ENCODE assay signal across 19 cellular contexts in the genomic region with DNA sequence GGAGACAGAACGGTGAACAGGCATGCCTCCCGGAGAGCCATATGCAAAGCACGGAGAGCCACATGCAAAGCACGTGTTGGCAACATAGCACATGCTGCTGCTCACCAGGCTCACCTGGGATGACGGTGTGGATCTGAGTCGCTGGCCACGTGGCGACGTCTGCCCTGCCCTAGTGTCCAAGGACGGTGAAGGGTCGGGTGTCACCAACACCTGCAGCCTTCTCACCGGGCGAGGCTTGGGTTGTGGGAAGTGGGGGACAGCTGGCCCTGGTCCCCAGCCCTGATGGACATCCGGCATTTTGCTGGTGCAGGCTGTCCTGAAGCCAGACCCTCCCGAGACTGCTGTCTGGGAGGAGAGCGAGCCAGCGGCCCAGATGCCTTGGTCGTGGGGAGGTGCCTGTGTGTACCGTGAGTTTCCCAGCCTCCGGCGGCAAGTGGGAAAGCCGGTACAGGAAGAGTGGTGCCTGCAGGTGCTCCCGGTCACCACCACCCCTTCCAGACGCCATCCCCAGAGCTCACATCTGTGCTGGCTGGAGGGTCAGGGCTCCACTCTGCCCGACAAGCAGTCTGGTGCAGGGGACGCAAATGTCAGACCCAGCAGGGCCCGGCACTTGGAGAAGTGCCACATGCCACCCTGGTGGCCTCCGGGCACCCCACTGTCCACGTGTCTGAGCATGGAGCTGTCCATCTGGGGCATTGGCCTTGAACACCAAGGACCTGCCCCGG. TPM values are rescaled to one million over a fixed set of nuclear protein-coding genes. Genes with fewer than 3 reads are reported as not detected.
A peak's percentile ranks its signal among the peaks of the same experiment; 100 is the strongest.
DNase-seq lines count a peak whose midpoint lies in the region; ATAC-seq, FAIRE-seq and TF ChIP-seq lines count a peak whose summit lies in the region.
"Had no signal": no experiment of that assay in that cellular context is flagged by ENCODE, and none has a peak within 500 bp of the region (broad histone marks: within the 10 kb centered on the region; RNA-seq: fewer than 3 reads in every experiment).

No MANE protein-coding gene starts in this region.

- 89% methylated on average over 30 of the region's 30 CpGs for WGBS in HepG2 (ENCODE audit: low lambda C conversion rate)
- WGBS in spleen, 5 donors: 70 to 88% (median 85%) methylated on average over 15 to 30 of the region's 30 CpGs

- in situ Hi-C loops in HepG2 (cut with HindIII; ENCODE audit: extremely low pct_ligation_motif_present, low pct_unique_long_range_greater_than_20kb): no loop called here

- peak overlapping the region; percentile 53; the same call in 1 of the 2 replicates for H3K27ac Mint-ChIP-seq in WTC11
- H3K27ac Mint-ChIP-seq: CD8-positive, alpha-beta T cell had no signal

- ATAC-seq in WTC11: no peak
- ATAC-seq in HepG2: no peak
- no peak for ATAC-seq in GM21723 (IDR thresholded peaks at IDR 0.05; ENCODE audit: unreplicated experiment)
- ATAC-seq in HG02852 (IDR thresholded peaks at IDR 0.05; ENCODE audit: unreplicated experiment): no peak
- ATAC-seq: CD8-positive, alpha-beta T cell had no signal

- no peak overlapping the region for H3K27ac ChIP-seq in HepG2 (ENCODE audit: extremely low read length, insufficient read depth, low read length)
- peak overlapping the region in 6 of 8 donors; percentile 7 to 70 (median 38) for H3K27ac ChIP-seq in spleen
- H3K27ac ChIP-seq: KMS-11 had no signal

- no peak for TF ChIP-seq EP300 in HepG2 (IDR thresholded peaks at IDR 0.05; ENCODE audit: low read depth in 2 of 2, low read length in 2 of 2)
- no peak for TF ChIP-seq EP300 in HepG2 (CRISPR knock-in tag; IDR thresholded peaks at IDR 0.05; ENCODE audit: borderline replicate concordance)

- H3K4me3 Mint-ChIP-seq in WTC11: no peak overlapping the region
- H3K4me3 Mint-ChIP-seq: CD8-positive, alpha-beta T cell had no signal

- H3K9ac ChIP-seq in HepG2 (ENCODE audit: insufficient read depth, low read depth, low read length): no peak overlapping the region
- H3K9ac ChIP-seq: BLaER1, KMS-11 had no signal

- H3K4me1 Mint-ChIP-seq in WTC11: peaks cover 4% of the 10 kb centered on the region

- POLR2A ChIA-PET in WTC11 (lab: Charles Lee) (interaction anchor here (0.5 kb wide), 1 partner anchor 91 kb away, joined by 6 read pairs; no protein-coding TSS in a partner anchor), HepG2 (lab: Yijun Ruan, JAX) (interaction anchor here (1.7 kb wide), 1 partner anchor 71 kb away, joined by 4 read pairs; no protein-coding TSS in a partner anchor)

- CTCF ChIA-PET in WTC11 (lab: Charles Lee): interaction anchor here (0.6 kb wide), 1 partner anchor 72 kb away, joined by 3 read pairs; no protein-coding TSS in a partner anchor
- CTCF ChIA-PET in HepG2 (lab: Yijun Ruan, JAX; ENCODE audit: low intra/inter-chr PET ratio, low total read pairs): no interaction called here

- peaks cover 23% of the 10 kb centered on the region for H3K36me3 Mint-ChIP-seq in WTC11

- H3K9me3 Mint-ChIP-seq in WTC11: no peaks in the 10 kb centered on the region
- H3K9me3 Mint-ChIP-seq: CD8-positive, alpha-beta T cell had no signal

- no peak for TF ChIP-seq CTCF in WTC11 (IDR thresholded peaks at IDR 0.05)
- no peak for TF ChIP-seq CTCF in HepG2 (CRISPR knock-in tag; IDR thresholded peaks at IDR 0.05)
- no peak for TF ChIP-seq CTCF in spleen (IDR thresholded peaks at IDR 0.05 in 8 of 11, conservative IDR thresholded peaks at IDR 0.05 in 3 of 11)

- H3K27me3 ChIP-seq in HepG2 (ENCODE audit: control insufficient read depth in 1 of 2, insufficient read depth in 2 of 2, low read length in 2 of 2) (no peaks in the 10 kb centered on the region), spleen (replicated peaks in 1 of 7) (no peaks in the 10 kb centered on the region)
- H3K27me3 ChIP-seq: BLaER1 had no signal

- H3K79me2 ChIP-seq in HepG2 (ENCODE audit: insufficient read depth, low read length): no peaks in the 10 kb centered on the region

- H3K9me3 ChIP-seq in HepG2 (ENCODE audit: low read length) (no peaks in the 10 kb centered on the region), spleen (no peaks in the 10 kb centered on the region)
- H3K9me3 ChIP-seq: BLaER1 had no signal

- H4K20me1 ChIP-seq in HepG2 (ENCODE audit: insufficient read depth, low read length): no peaks in the 10 kb centered on the region
- H4K20me1 ChIP-seq: BLaER1 had no signal

- intact Hi-C loops in HepG2 (cut with micrococcal nuclease; ENCODE audit: unreplicated experiment): no loop called here
- intact Hi-C loops in spleen (cut with DNase I; ENCODE audit: low total_unique reads): no loop called here

- no peak for TF ChIP-seq RAD21 in HepG2 (CRISPR knock-in tag; IDR thresholded peaks at IDR 0.05)

- H3K27me3 Mint-ChIP-seq in WTC11 (ENCODE audit: low read depth): no peaks in the 10 kb centered on the region

- H3K4me1 ChIP-seq in HepG2 (ENCODE audit: insufficient read depth, low read length) (peaks cover 30% of the 10 kb centered on the region), spleen (peaks cover 6 to 77% (median 36%) of the 10 kb centered on the region in 6 donors)

- FAIRE-seq in HepG2 (lab: Jason Lieb, UNC): no peak
- FAIRE-seq: GM12892, H54 had no signal

- TF ChIP-seq POLR2A in HepG2 (IDR thresholded peaks at IDR 0.05; ENCODE audit: insufficient read depth in 1 of 2, low read depth in 2 of 2, low read length in 2 of 2) (no peak), spleen (IDR thresholded peaks at IDR 0.05) (no peak)

- no peak overlapping the region for H2AFZ ChIP-seq in HepG2 (ENCODE audit: low read length)

- H3K36me3 ChIP-seq in HepG2 (replicated peaks in 1 of 2; ENCODE audit: control insufficient read depth in 1 of 2, insufficient read depth in 2 of 2, low read length in 2 of 2): peaks cover 22 to 30% of the 10 kb centered on the region in 2 experiments
- peaks cover 0 to 73% (median 32%) of the 10 kb centered on the region in 6 donors for H3K36me3 ChIP-seq in spleen

- peak; percentile 78 to 86 for DNase-seq in NCI-H526 (lab: John Stamatoyannopoulos, UW)
- DNase-seq in WTC11 (ENCODE audit: low spot score): no peak
- no peak for DNase-seq in HepG2 (ENCODE audit: low spot score)
- peak; percentile 78 for DNase-seq in spleen
- DNase-seq in NCI-H510A (lab: John Stamatoyannopoulos, UW): no peak
- no peak for DNase-seq in SIG-M5 treated with dmso at 0.1 percent for 504 hours (lab: John Stamatoyannopoulos, UW; ENCODE audit: unreplicated experiment)
- DNase-seq: DMS153, NCI-H1105, NCI-H146, NCI-H2029, NCI-H345, NCI-H524 treated with DMSO at 0.1 percent for 48 hours had no signal

- no peak overlapping the region for H3K4me2 ChIP-seq in HepG2 (ENCODE audit: low read depth, low read length)
- H3K4me2 ChIP-seq: BLaER1, KMS-11 had no signal

- no TSS peak for BruUV-seq in HepG2 (replicated peaks; lab: Mats Ljungman, UMichigan)

- H3K4me3 ChIP-seq in HepG2 (replicated peaks in 1 of 3; ENCODE audit: insufficient read depth in 1 of 3, low read depth in 2 of 3, low read length in 3 of 3) (no peak overlapping the region), spleen (no peak overlapping the region)
- H3K4me3 ChIP-seq: BLaER1 had no signal

RNA-seq across cellular contexts. Expression of a gene that starts 5.9 kb away (rescaled TPM):
- total RNA-seq in WTC11 (2021) (146 to 160 TPM (median 147 TPM) in 3 replicates), HepG2 (2016; rRNA removed; fragmentation: Illumina TruSeq; extraction: Trizol) (143 and 154 TPM in 2 replicates), spleen (100 to 1,000 TPM in 2 of 7 donors, 10 to 100 TPM in 5; 67.1 to 112 (median 82.3) TPM)
- 51.6 and 53.2 TPM in 2 replicates for total RNA-seq in HepG2 (2016; cell fraction: cytosol; rRNA removed; fragmentation: Illumina TruSeq; extraction: Trizol; ENCODE audit: low read depth)
- 149 and 159 TPM in 2 replicates for total RNA-seq in HepG2 (2016; cell fraction: insoluble cytoplasmic fraction; rRNA removed; fragmentation: Illumina TruSeq; extraction: Trizol)
- total RNA-seq in HepG2 (2016; cell fraction: membrane; rRNA removed; fragmentation: Illumina TruSeq; extraction: Trizol): 59.3 and 62.8 TPM in 2 replicates
- 76.2 and 86.5 TPM in 2 replicates for total RNA-seq in HepG2 (2016; cell fraction: nucleus; rRNA removed; fragmentation: Illumina TruSeq; extraction: Trizol)
- polyA plus RNA-seq in HepG2 (2011; rRNA removed) (92.9 and 106 TPM in 2 replicates), spleen (10 to 100 TPM; 60.5 to 95.6 (median 74.7) TPM)
- polyA plus RNA-seq in HepG2 (2011; cell fraction: cytosol; rRNA removed): 90.4 and 144 TPM in 2 replicates
- polyA plus RNA-seq in HepG2 (2011; cell fraction: nucleus; rRNA removed): 158 and 185 TPM in 2 replicates
- 62.1 and 86.3 TPM in 2 replicates for polyA plus RNA-seq in HepG2 (2012)
- 50.3 and 52.6 TPM in 2 replicates for polyA plus RNA-seq in HepG2 (2016; cell fraction: cytosol; fragmentation: Illumina TruSeq; extraction: Trizol; ENCODE audit: low read depth)
- 185 and 189 TPM in 2 replicates for polyA plus RNA-seq in HepG2 (2016; cell fraction: insoluble cytoplasmic fraction; fragmentation: Illumina TruSeq; extraction: Trizol; ENCODE audit: low read depth)
- 54.2 and 55.6 TPM in 2 replicates for polyA plus RNA-seq in HepG2 (2016; cell fraction: membrane; fragmentation: Illumina TruSeq; extraction: Trizol; ENCODE audit: low read depth)
- 165 and 171 TPM in 2 replicates for polyA plus RNA-seq in HepG2 (2016; cell fraction: nucleus; fragmentation: Illumina TruSeq; extraction: Trizol; ENCODE audit: insufficient read depth, low read depth)
- 92.6 and 107 TPM in 2 replicates for polyA minus RNA-seq in HepG2 (2011; rRNA and poly(A)+ RNA removed; ENCODE audit: low replicate concordance)
- 50.7 and 55.0 TPM in 2 replicates for polyA minus RNA-seq in HepG2 (2011; cell fraction: cytosol; rRNA and poly(A)+ RNA removed)
- 47.2 and 49.4 TPM in 2 replicates for polyA minus RNA-seq in HepG2 (2011; cell fraction: nucleus; rRNA and poly(A)+ RNA removed)

RNA-seq across cellular contexts. Expression of a gene that starts 58.6 kb away (rescaled TPM):
- total RNA-seq in WTC11 (2021) (37.8 to 49.5 TPM (median 39.4 TPM) in 3 replicates), HepG2 (2016; rRNA removed; fragmentation: Illumina TruSeq; extraction: Trizol) (37.4 and 41.5 TPM in 2 replicates), spleen (10 to 100 TPM; 40.6 to 81.7 (median 64.8) TPM)
- total RNA-seq in HepG2 (2016; cell fraction: cytosol; rRNA removed; fragmentation: Illumina TruSeq; extraction: Trizol; ENCODE audit: low read depth): 19.3 and 19.7 TPM in 2 replicates
- 37.3 and 39.8 TPM in 2 replicates for total RNA-seq in HepG2 (2016; cell fraction: insoluble cytoplasmic fraction; rRNA removed; fragmentation: Illumina TruSeq; extraction: Trizol)
- 18.5 and 19.9 TPM in 2 replicates for total RNA-seq in HepG2 (2016; cell fraction: membrane; rRNA removed; fragmentation: Illumina TruSeq; extraction: Trizol)
- 31.6 and 31.7 TPM in 2 replicates for total RNA-seq in HepG2 (2016; cell fraction: nucleus; rRNA removed; fragmentation: Illumina TruSeq; extraction: Trizol)
- polyA plus RNA-seq in HepG2 (2011; rRNA removed) (18.5 and 20.5 TPM in 2 replicates), spleen (10 to 100 TPM in 2 of 3 donors, 1 to 10 TPM in 1; 9.2 to 19.6 (median 14.0) TPM)
- polyA plus RNA-seq in HepG2 (2011; cell fraction: cytosol; rRNA removed): 11.8 and 12.2 TPM in 2 replicates
- polyA plus RNA-seq in HepG2 (2011; cell fraction: nucleus; rRNA removed): 64.3 and 72.2 TPM in 2 replicates
- polyA plus RNA-seq in HepG2 (2012): 29.8 and 30.8 TPM in 2 replicates
- 3.5 and 4.8 TPM in 2 replicates for polyA plus RNA-seq in HepG2 (2016; cell fraction: cytosol; fragmentation: Illumina TruSeq; extraction: Trizol; ENCODE audit: low read depth)
- polyA plus RNA-seq in HepG2 (2016; cell fraction: insoluble cytoplasmic fraction; fragmentation: Illumina TruSeq; extraction: Trizol; ENCODE audit: low read depth): 31.7 and 35.2 TPM in 2 replicates
- polyA plus RNA-seq in HepG2 (2016; cell fraction: membrane; fragmentation: Illumina TruSeq; extraction: Trizol; ENCODE audit: low read depth): 9.5 and 9.7 TPM in 2 replicates
- 69.1 and 71.6 TPM in 2 replicates for polyA plus RNA-seq in HepG2 (2016; cell fraction: nucleus; fragmentation: Illumina TruSeq; extraction: Trizol; ENCODE audit: insufficient read depth, low read depth)
- polyA minus RNA-seq in HepG2 (2011; rRNA and poly(A)+ RNA removed; ENCODE audit: low replicate concordance): 28.3 and 39.1 TPM in 2 replicates
- 11.3 and 14.2 TPM in 2 replicates for polyA minus RNA-seq in HepG2 (2011; cell fraction: cytosol; rRNA and poly(A)+ RNA removed)
- polyA minus RNA-seq in HepG2 (2011; cell fraction: nucleus; rRNA and poly(A)+ RNA removed): 62.2 and 69.3 TPM in 2 replicates

Comparison
In these comparisons a context has a peak if more than half of its experiments do, and no peak if none do; other contexts are left out.
1. DNase-seq: peak in NCI-H526 (2 of 2) and spleen (single experiment); none in WTC11 (single experiment), HepG2 (single experiment), NCI-H510A (single experiment) and SIG-M5 treated with dmso at 0.1 percent for 504 hours (single experiment).